Comparison of ENCODE assay signal across 6 cellular contexts in the genomic region with DNA sequence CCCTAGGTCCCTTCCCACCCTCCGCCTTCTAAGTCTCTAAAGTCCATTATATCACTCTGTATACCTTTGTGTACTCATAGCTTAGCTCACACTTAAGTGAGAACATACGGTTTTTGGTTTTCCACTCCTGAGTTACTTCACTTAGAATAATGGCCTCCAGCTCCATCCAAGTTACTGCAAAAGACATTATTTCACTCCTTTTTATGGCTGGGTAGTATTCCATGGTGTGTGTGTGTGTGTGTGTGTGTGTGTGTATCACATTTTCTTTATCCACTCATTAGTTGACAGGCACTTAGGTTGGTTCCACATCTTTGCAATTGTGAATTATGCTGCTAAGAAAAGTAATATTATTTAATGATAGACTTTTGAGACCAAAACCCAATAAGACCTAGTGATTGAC. TPM values are rescaled to one million over a fixed set of nuclear protein-coding genes. Genes with fewer than 3 reads are reported as not detected.
DNase-seq lines count a peak whose midpoint lies in the region; ATAC-seq and TF ChIP-seq lines count a peak whose summit lies in the region.
"Not testable (repeated sequence)": the region's sequence is repeated elsewhere in the genome, so short reads cannot be mapped to it uniquely, and the experiment has no call there.

No MANE protein-coding gene starts in this region.

- peak overlapping the region in 1 of 2 experiments; percentile 90; a peak in 2 of 4 replicates for H4K8ac ChIP-seq in IMR-90 (ENCODE audit: low read depth in 2 of 2, low read length in 2 of 2)

- H3K4me2 ChIP-seq in GM23248 (ENCODE audit: unreplicated experiment); IMR-90 (ENCODE audit: low read depth, low read length); hepatocyte; smooth muscle cell: not testable (repeated sequence)

- H4K5ac ChIP-seq in IMR-90 (ENCODE audit: low read depth, low read length), result peak overlapping the region; percentile 90; the same call in 1 of the 2 replicates

- POLR2A ChIA-PET in IMR-90 (lab: Charles Lee; ENCODE audit: unreplicated experiment), result not testable (repeated sequence)

- 0 out of 2 replicates have a peak overlapping the region, but pooled peaks have one; percentile 82 for H3K23ac ChIP-seq in IMR-90 (ENCODE audit: low read depth, low read length)

- not testable (repeated sequence) for H4K20me1 ChIP-seq in GM23248 (ENCODE audit: insufficient read depth); IMR-90 (ENCODE audit: insufficient read depth, low read length); hepatocyte (ENCODE audit: insufficient read depth, poor library complexity, severe bottlenecking); smooth muscle cell (ENCODE audit: low read depth)

- not testable (repeated sequence) for H3K4me3 ChIP-seq in GM23248; IMR-90 (ENCODE audit: insufficient read depth, low read depth, low read length); RWPE2 (ENCODE audit: severe bottlenecking); hepatocyte; smooth muscle cell

- not testable (repeated sequence) for H3K9me3 ChIP-seq in GM23248 (ENCODE audit: low read depth); IMR-90 (ENCODE audit: control insufficient read depth, insufficient read depth, low read length); RWPE2 (ENCODE audit: severe bottlenecking); hepatocyte (ENCODE audit: low read depth); smooth muscle cell (replicated peaks; ENCODE audit: low read depth)

- peaks cover 0 to 12% of the 10 kb centered on the region in 2 experiments; a peak in 1 of 4 replicates for H3K79me1 ChIP-seq in IMR-90 (ENCODE audit: low read depth in 1 of 2, low read length in 2 of 2)

- H3K9me2 ChIP-seq in GM23248 (ENCODE audit: insufficient read depth); hepatocyte (replicated peaks; ENCODE audit: insufficient read depth): not testable (repeated sequence)

- H3F3A ChIP-seq in GM23248 (ENCODE audit: insufficient read depth) (peaks cover 21% of the 10 kb centered on the region), smooth muscle cell (ENCODE audit: low read depth) (peaks cover 16% of the 10 kb centered on the region)

- H3K27ac ChIP-seq in GM23248, result not testable (repeated sequence)
- H3K27ac ChIP-seq in IMR-90 (ENCODE audit: insufficient read depth, low read length) (peak overlapping the region; percentile 91; the same call in 1 of the 2 replicates), RWPE2 (ENCODE audit: poor library complexity, severe bottlenecking) (peak overlapping the region; percentile 86), hepatocyte (peak overlapping the region; percentile 83), smooth muscle cell (ENCODE audit: low read depth) (peak overlapping the region; percentile 87)

- H2AK5ac ChIP-seq in IMR-90 (ENCODE audit: low read depth, low read length), result not testable (repeated sequence)

- not testable (repeated sequence) for H2AK9ac ChIP-seq in IMR-90 (replicated peaks; ENCODE audit: low read depth, low read length, poor library complexity)

- peak overlapping the region in 1 of 3 experiments; percentile 74 for H3K4me3 Mint-ChIP-seq in nephron

- H3K9ac ChIP-seq in GM23248; IMR-90 (ENCODE audit: low read depth, low read length); smooth muscle cell (ENCODE audit: low read depth): not testable (repeated sequence)

- H2BK20ac ChIP-seq in IMR-90 (ENCODE audit: low read depth, low read length), result peak overlapping the region; percentile 85; the same call in 1 of the 2 replicates

- dilution Hi-C loops in IMR-90 (cut with HindIII; ENCODE audit: low sequenced_read_pairs, unreplicated experiment), result not testable (repeated sequence)

- BruUV-seq in IMR-90 (replicated peaks; lab: Mats Ljungman, UMichigan), result not testable (repeated sequence)

- in situ Hi-C loops in GM23248 (cut with MboI); IMR-90 (cut with MboI; ENCODE audit: low sequenced_read_pairs): not testable (repeated sequence)

- not testable (repeated sequence) for TF ChIP-seq POLR2A in IMR-90 (IDR thresholded peaks at IDR 0.05; ENCODE audit: low read depth, low read length)

- H3K4ac ChIP-seq in IMR-90 (ENCODE audit: low read depth, low read length), result peak overlapping the region; percentile 19; the same call in 1 of the 2 replicates

- not testable (repeated sequence) for H3K27me3 Mint-ChIP-seq in nephron (ENCODE audit: low read depth)

- H2BK5ac ChIP-seq in IMR-90 (ENCODE audit: low read depth, low read length, poor library complexity, severe bottlenecking), result peak overlapping the region; percentile 100

- not testable (repeated sequence) for H3K27me3 ChIP-seq in GM23248 (replicated peaks; ENCODE audit: insufficient read depth); IMR-90 (ENCODE audit: control insufficient read depth, insufficient read depth, low read length); RWPE2 (ENCODE audit: insufficient read depth, poor library complexity, severe bottlenecking); hepatocyte; smooth muscle cell (ENCODE audit: low read depth)

- not testable (repeated sequence) for TF ChIP-seq RAD21 in IMR-90 (IDR thresholded peaks at IDR 0.05; ENCODE audit: low read length)

- H3K56ac ChIP-seq in IMR-90 (ENCODE audit: extremely low read depth, insufficient read depth, low read length), result not testable (repeated sequence)

- H3K36me3 Mint-ChIP-seq in nephron (ENCODE audit: low read depth), result not testable (repeated sequence)

- TF ChIP-seq CTCF in IMR-90 (conservative IDR thresholded peaks at IDR 0.05; ENCODE audit: low read depth, low read length); RWPE2 (IDR thresholded peaks at IDR 0.05; ENCODE audit: poor library complexity, severe bottlenecking); hepatocyte (IDR thresholded peaks at IDR 0.05; ENCODE audit: poor library complexity); nephron (IDR thresholded peaks at IDR 0.05; ENCODE audit: unreplicated experiment in 3 of 3); smooth muscle cell (IDR thresholded peaks at IDR 0.05; ENCODE audit: borderline replicate concordance, insufficient read depth, poor library complexity, severe bottlenecking): not testable (repeated sequence)

- peak overlapping the region; percentile 95 for H2BK120ac ChIP-seq in IMR-90 (ENCODE audit: low read depth, low read length)

- H3K9me3 Mint-ChIP-seq in nephron, result not testable (repeated sequence)

- CTCF ChIA-PET in IMR-90 (lab: Yijun Ruan, JAX), result not testable (repeated sequence)

- 99 to 100% methylated on average over 2 of the region's 2 CpGs for WGBS in GM23248 (ENCODE audit: low coverage in 1 of 2, low lambda C conversion rate in 2 of 2, missing lambda C conversion rate in 2 of 2), 2 experiments
- 100% methylated on average over 1 of the region's 2 CpGs; no CpG with 5 or more reads in 1 of the 2 experiments for WGBS in IMR-90 (ENCODE audit: extremely low coverage in 2 of 2, insufficient read length in 1 of 2), 2 experiments
- 95% methylated on average over 2 of the region's 2 CpGs for whole genome bisulfite sequencing in hepatocyte (ENCODE audit: low lambda C conversion rate, missing lambda C conversion rate)
- 98% methylated on average over 2 of the region's 2 CpGs for WGBS in smooth muscle cell (ENCODE audit: low lambda C conversion rate)

- DNase-seq in GM23248; IMR-90; RWPE2 (ENCODE audit: low spot score); hepatocyte (ENCODE audit: low spot score); smooth muscle cell (lab: John Stamatoyannopoulos, UW; ENCODE audit: unreplicated experiment): not testable (repeated sequence)

- H3K14ac ChIP-seq in IMR-90 (replicated peaks; ENCODE audit: low read depth, low read length), result not testable (repeated sequence)

- ATAC-seq in IMR-90 (ENCODE audit: low read depth); RWPE2 (ENCODE audit: low read depth): not testable (repeated sequence)

- peak overlapping the region; percentile 96 to 97 (median 96) for H3K27ac Mint-ChIP-seq in nephron

- H4K91ac ChIP-seq in IMR-90 (ENCODE audit: insufficient read depth, low read depth, low read length), result not testable (repeated sequence)

- intact Hi-C loops in IMR-90 (cut with micrococcal nuclease), result not testable (repeated sequence)

- peaks cover 23% of the 10 kb centered on the region for H3K4me1 Mint-ChIP-seq in nephron

- H3K36me3 ChIP-seq in GM23248 (ENCODE audit: low read depth); IMR-90 (ENCODE audit: control insufficient read depth, insufficient read depth, low read length); RWPE2 (ENCODE audit: low read depth); hepatocyte (replicated peaks; ENCODE audit: insufficient read depth, low read depth); smooth muscle cell (ENCODE audit: low read depth): not testable (repeated sequence)

- peaks cover 24% of the 10 kb centered on the region for H3K79me2 ChIP-seq in GM23248 (ENCODE audit: insufficient read depth)
- peaks cover 10% of the 10 kb centered on the region for H3K79me2 ChIP-seq in hepatocyte
- H3K79me2 ChIP-seq in smooth muscle cell (ENCODE audit: low read depth), result peaks cover 19% of the 10 kb centered on the region

- H3K9me1 ChIP-seq in IMR-90 (ENCODE audit: insufficient read depth, low read length), result not testable (repeated sequence)

- H3K18ac ChIP-seq in IMR-90 (ENCODE audit: low read depth, low read length), result peak overlapping the region; percentile 99; the same call in 1 of the 2 replicates

- not testable (repeated sequence) for H2BK15ac ChIP-seq in IMR-90 (ENCODE audit: low read depth, low read length)

- H3K4me1 ChIP-seq in GM23248 (ENCODE audit: insufficient read depth), result peaks cover 20% of the 10 kb centered on the region
- H3K4me1 ChIP-seq in IMR-90 (ENCODE audit: control insufficient read depth, insufficient read depth, low read length), result peaks cover 12% of the 10 kb centered on the region
- H3K4me1 ChIP-seq in RWPE2 (ENCODE audit: insufficient read depth, poor library complexity, severe bottlenecking), result not testable (repeated sequence)
- peaks cover 11% of the 10 kb centered on the region for H3K4me1 ChIP-seq in hepatocyte (ENCODE audit: insufficient read depth)
- H3K4me1 ChIP-seq in smooth muscle cell (ENCODE audit: low read depth), result peaks cover 14% of the 10 kb centered on the region

- 0 out of 2 replicates have a peak overlapping the region, but pooled peaks have one; percentile 70 for H2AFZ ChIP-seq in GM23248
- not testable (repeated sequence) for H2AFZ ChIP-seq in IMR-90 (replicated peaks; ENCODE audit: low read length, poor library complexity); hepatocyte; smooth muscle cell (ENCODE audit: low read depth)

RNA-seq across cellular contexts. Expression of a gene that starts 1.7 kb away (rescaled TPM):
- 62.1 and 68.1 TPM in 2 replicates for total RNA-seq in GM23248 (2014; rRNA removed; shearing (Covaris generic))
- polyA plus RNA-seq in GM23248 (2016; fragmentation: Nextera tagmentation; extraction: Ambion mirVana), result 101 TPM in 2 replicates
- 57.4 and 78.9 TPM in 2 replicates for total RNA-seq in IMR-90 (2012; rRNA removed)
- 26.7 and 35.9 TPM in 2 replicates for polyA plus RNA-seq in IMR-90 (2012; rRNA removed)
- 9.3 and 10.0 TPM in 2 replicates for polyA plus RNA-seq in IMR-90 (2012; cell fraction: cytosol; rRNA removed)
- polyA plus RNA-seq in IMR-90 (2012; cell fraction: nucleus; rRNA removed; ENCODE audit: low replicate concordance), result 10.0 and 60.5 TPM in 2 replicates
- 49.5 and 52.9 TPM in 2 replicates for total RNA-seq in hepatocyte
- polyA plus RNA-seq in hepatocyte, result 28.8 and 37.6 TPM in 2 replicates
- total RNA-seq in smooth muscle cell, result 55.0 and 70.7 TPM in 2 replicates
- polyA plus RNA-seq in smooth muscle cell, result 35.9 and 36.4 TPM in 2 replicates
